10 cellular contexts compared by ENCODE assay signal in the genomic region with DNA sequence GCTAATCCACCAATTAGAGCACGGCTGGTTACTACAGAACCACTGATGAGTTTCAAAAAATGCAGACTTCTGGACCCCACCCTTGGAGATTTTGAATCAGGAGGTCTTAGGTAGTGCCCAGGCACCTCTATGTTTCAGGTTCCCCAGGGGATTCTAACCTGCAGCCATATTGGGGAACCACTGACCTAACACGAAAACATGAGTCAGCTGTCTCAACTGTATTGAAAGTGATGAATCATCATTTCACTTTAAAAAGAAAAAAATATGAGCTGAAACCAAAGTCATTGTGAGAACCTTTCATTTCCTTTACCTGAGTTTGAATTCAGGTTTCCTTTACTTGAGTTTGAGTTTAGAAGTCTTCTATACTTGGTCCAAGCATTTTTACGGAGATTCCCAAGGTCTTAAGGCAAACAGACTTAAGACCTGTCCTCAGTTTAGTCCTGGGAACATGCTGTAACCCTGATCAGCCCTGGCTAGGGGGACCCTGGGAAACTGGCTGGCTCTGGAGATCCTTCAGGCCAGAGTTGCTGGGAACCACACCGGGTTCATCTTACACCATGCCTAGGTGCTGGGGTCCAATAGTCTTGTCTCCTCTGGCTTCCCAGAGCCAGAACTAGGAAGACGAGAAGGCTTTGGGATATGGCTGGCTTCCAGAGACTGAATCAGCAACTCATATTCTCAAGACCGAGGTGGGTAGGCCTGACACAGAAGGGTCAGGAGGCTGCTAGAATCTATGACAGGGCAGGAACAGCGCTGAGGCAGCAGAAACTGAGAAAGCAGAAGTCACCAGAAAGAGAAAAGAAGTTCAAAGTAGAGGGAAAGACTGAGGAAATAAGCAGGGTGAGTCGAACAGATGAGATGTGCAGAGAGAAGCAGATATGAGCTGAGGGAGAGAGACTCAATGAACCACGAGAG. TPM values are rescaled to one million over a fixed set of nuclear protein-coding genes. Genes with fewer than 3 reads are reported as not detected.
A peak's percentile ranks its signal among the peaks of the same experiment; 100 is the strongest.
DNase-seq lines count a peak whose midpoint lies in the region; ATAC-seq and TF ChIP-seq lines count a peak whose summit lies in the region.
"Had no signal": no experiment of that assay in that cellular context is flagged by ENCODE, and none has a peak within 500 bp of the region (broad histone marks: within the 10 kb centered on the region; RNA-seq: fewer than 3 reads in every experiment).

No MANE protein-coding gene starts in this region.

- H3K4me3 ChIP-seq in GM12875 (ENCODE audit: low read depth, low read length), result peak overlapping the region; percentile 33
- H3K4me3 ChIP-seq: SK-N-MC had no signal

- H3K27me3 Mint-ChIP-seq in activated T-helper 1 cell treated with anti-CD3 and anti-CD28 coated beads, Interleukin-12 subunit alpha, Interleukin-12 subunit beta, Interleukin-2, Interleukin-4 antibody, amounts not matched to agents 30 ng/mL and 10 ng/mL and 1 ng/mL, durations not matched to agents 14 hours and 24 hours and 36 hours (ENCODE audit: insufficient read depth), result no peaks in the 10 kb centered on the region

- peaks cover 17% of the 10 kb centered on the region for H3K4me1 Mint-ChIP-seq in activated T-helper 1 cell treated with anti-CD3 and anti-CD28 coated beads, Interleukin-12 subunit alpha, Interleukin-12 subunit beta, Interleukin-2, Interleukin-4 antibody, amounts not matched to agents 30 ng/mL and 10 ng/mL and 1 ng/mL, durations not matched to agents 14 hours and 24 hours and 36 hours (ENCODE audit: low read depth)
- H3K4me1 Mint-ChIP-seq: nephron had no signal

- peak; percentile 20 for DNase-seq in activated T-helper 1 cell treated with anti-CD3 and anti-CD28 coated beads, Interleukin-12 subunit alpha, Interleukin-12 subunit beta, Interleukin-2, Interleukin-4 antibody, amounts not matched to agents 30 ng/mL and 10 ng/mL and 1 ng/mL, durations not matched to agents 14 hours and 24 hours and 36 hours (ENCODE audit: low spot score)
- DNase-seq in left lobe of liver (ENCODE audit: low spot score) (no peak), germinal center (ENCODE audit: low spot score) (no peak), DMS79 treated with DMSO at 0.1 percent for 48 hours (lab: John Stamatoyannopoulos, UW) (no peak), HT-29 (ENCODE audit: low spot score) (no peak)

- H3K4me3 Mint-ChIP-seq in activated T-helper 1 cell treated with anti-CD3 and anti-CD28 coated beads, Interleukin-12 subunit alpha, Interleukin-12 subunit beta, Interleukin-2, Interleukin-4 antibody, amounts not matched to agents 30 ng/mL and 10 ng/mL and 1 ng/mL, durations not matched to agents 14 hours and 24 hours and 36 hours, result peak overlapping the region; percentile 45
- H3K4me3 Mint-ChIP-seq: nephron had no signal

- peaks cover 7% of the 10 kb centered on the region for H3K9me3 Mint-ChIP-seq in activated T-helper 1 cell treated with anti-CD3 and anti-CD28 coated beads, Interleukin-12 subunit alpha, Interleukin-12 subunit beta, Interleukin-2, Interleukin-4 antibody, amounts not matched to agents 30 ng/mL and 10 ng/mL and 1 ng/mL, durations not matched to agents 14 hours and 24 hours and 36 hours

- no peak for TF ChIP-seq CTCF in GM12875 (IDR thresholded peaks at IDR 0.05; ENCODE audit: borderline replicate concordance, insufficient read depth, low read depth, low read length)

- intact Hi-C loops in activated T-helper 1 cell treated with anti-CD3 and anti-CD28 coated beads, Interleukin-12 subunit alpha, Interleukin-12 subunit beta, Interleukin-2, Interleukin-4 antibody, amounts not matched to agents 30 ng/mL and 10 ng/mL and 1 ng/mL, durations not matched to agents 14 hours and 24 hours and 36 hours (cut with micrococcal nuclease), result loop anchor here (1.0 kb wide), 4 partner anchors 16 to 92 kb away; a partner anchor contains a TSS

- ATAC-seq in GM21515 (IDR thresholded peaks at IDR 0.05; ENCODE audit: unreplicated experiment) (peak; percentile 81), HG03575 (IDR thresholded peaks at IDR 0.05; ENCODE audit: extremely low read depth, insufficient number of reproducible peaks, low FRiP score, unreplicated experiment) (peak; percentile 63), left lobe of liver (peak; percentile 63)

- peak overlapping the region; percentile 86 for H3K27ac Mint-ChIP-seq in activated T-helper 1 cell treated with anti-CD3 and anti-CD28 coated beads, Interleukin-12 subunit alpha, Interleukin-12 subunit beta, Interleukin-2, Interleukin-4 antibody, amounts not matched to agents 30 ng/mL and 10 ng/mL and 1 ng/mL, durations not matched to agents 14 hours and 24 hours and 36 hours
- H3K27ac Mint-ChIP-seq: nephron had no signal

- peaks cover 6% of the 10 kb centered on the region for H3K36me3 Mint-ChIP-seq in activated T-helper 1 cell treated with anti-CD3 and anti-CD28 coated beads, Interleukin-12 subunit alpha, Interleukin-12 subunit beta, Interleukin-2, Interleukin-4 antibody, amounts not matched to agents 30 ng/mL and 10 ng/mL and 1 ng/mL, durations not matched to agents 14 hours and 24 hours and 36 hours (ENCODE audit: low read depth)

RNA-seq across cellular contexts. Expression of a gene that starts 16.5 kb away (rescaled TPM):
- total RNA-seq in activated T-helper 1 cell treated with anti-CD3 and anti-CD28 coated beads, Interleukin-12 subunit alpha, Interleukin-12 subunit beta, Interleukin-2, Interleukin-4 antibody, amounts not matched to agents 30 ng/mL and 10 ng/mL and 1 ng/mL, durations not matched to agents 14 hours and 24 hours and 36 hours, result 1.1 and 1.4 TPM in 2 replicates
- total RNA-seq in left lobe of liver, result 0.73 TPM
- total RNA-seq in HT-29 (2014; rRNA removed; shearing (Covaris generic)), result not detected in 2 replicates

RNA-seq across cellular contexts. Expression of a gene that starts 43.5 kb away (rescaled TPM):
- 60.4 and 61.7 TPM in 2 replicates for total RNA-seq in activated T-helper 1 cell treated with anti-CD3 and anti-CD28 coated beads, Interleukin-12 subunit alpha, Interleukin-12 subunit beta, Interleukin-2, Interleukin-4 antibody, amounts not matched to agents 30 ng/mL and 10 ng/mL and 1 ng/mL, durations not matched to agents 14 hours and 24 hours and 36 hours
- 1.0 TPM for total RNA-seq in left lobe of liver
- 0.33 and 3.3 TPM in 2 replicates for total RNA-seq in HT-29 (2014; rRNA removed; shearing (Covaris generic))

RNA-seq across cellular contexts. Expression of a gene that starts 56.1 kb away (rescaled TPM):
- 43.8 and 44.8 TPM in 2 replicates for total RNA-seq in activated T-helper 1 cell treated with anti-CD3 and anti-CD28 coated beads, Interleukin-12 subunit alpha, Interleukin-12 subunit beta, Interleukin-2, Interleukin-4 antibody, amounts not matched to agents 30 ng/mL and 10 ng/mL and 1 ng/mL, durations not matched to agents 14 hours and 24 hours and 36 hours
- 12.4 TPM for total RNA-seq in left lobe of liver
- 4.1 TPM in 2 replicates for total RNA-seq in HT-29 (2014; rRNA removed; shearing (Covaris generic))

Comparison
In these comparisons a context has a peak if more than half of its experiments do, and no peak if none do; other contexts are left out.
1. RNA of a gene that starts 43.5 kb away (total RNA-seq): 60.4 to 61.7 TPM in activated T-helper 1 cell treated with anti-CD3 and anti-CD28 coated beads, Interleukin-12 subunit alpha, Interleukin-12 subunit beta, Interleukin-2, Interleukin-4 antibody, amounts not matched to agents 30 ng/mL and 10 ng/mL and 1 ng/mL, durations not matched to agents 14 hours and 24 hours and 36 hours; 1.0 TPM in left lobe of liver (single experiment) and 0.33 to 3.3 TPM in HT-29; every median in the first group is over 10 times any median in the second.
2. Peak in every context shown above with its lines, with median percentiles within 50 percentile points of each other: ATAC-seq.